ENCODE assay signal across 15 cellular contexts in genomic region chr16:85019659-85020245, GRCh38. TPM values are rescaled to one million over a fixed set of nuclear protein-coding genes. Genes with fewer than 3 reads are reported as not detected.
A peak's percentile ranks its signal among the peaks of the same experiment; 100 is the strongest.
DNase-seq lines count a peak whose midpoint lies in the region; ATAC-seq and TF ChIP-seq lines count a peak whose summit lies in the region.
"Had no signal": no experiment of that assay in that cellular context is flagged by ENCODE, and none has a peak within 500 bp of the region (broad histone marks: within the 10 kb centered on the region; RNA-seq: fewer than 3 reads in every experiment).

No MANE protein-coding gene starts in this region.

- no peaks in the 10 kb centered on the region; the same call in 1 of the 2 replicates for H3K27me3 ChIP-seq in H9 (ENCODE audit: insufficient read depth, low read length)

- no peak overlapping the region for H2BK120ac ChIP-seq in H9 (ENCODE audit: low read depth, low read length, poor library complexity, severe bottlenecking)

- H3K4ac ChIP-seq in H9 (ENCODE audit: low read depth, low read length), result no peak overlapping the region

- H3K36me3 ChIP-seq in mucosa of descending colon (ENCODE audit: low read depth), result no peaks in the 10 kb centered on the region
- H3K36me3 ChIP-seq: tibial artery had no signal

- no peak for TF ChIP-seq CTCF in Calu3 (IDR thresholded peaks at IDR 0.05; ENCODE audit: unreplicated experiment)
- no peak for TF ChIP-seq CTCF in mucosa of descending colon (IDR thresholded peaks at IDR 0.05)
- TF ChIP-seq CTCF in H9 (conservative IDR thresholded peaks at IDR 0.05), result no peak

- DNase-seq in Calu3, result no peak
- DNase-seq in NCI-H2029 treated with DMSO at 0.1 percent for 48 hours (lab: John Stamatoyannopoulos, UW), result peak; percentile 76
- peak; percentile 68 to 77 (median 72) for DNase-seq in mucosa of descending colon
- no peak for DNase-seq in H9
- DNase-seq in glomerular visceral epithelial cell (ENCODE audit: extremely low spot score), result no peak
- DNase-seq: activated CD4-positive, alpha-beta memory T cell treated with anti-CD3 and anti-CD28 coated beads, Interleukin-2, amount 10 ng/mL, durations not matched to agents 7 days and 5 days; Caco-2; NCI-H446; stimulated activated CD4-positive, alpha-beta T cell treated with anti-CD3 and anti-CD28 coated beads, Interleukin-2, amount 100 ng/mL, for 24 hours; tibial artery had no signal

- no peaks in the 10 kb centered on the region for H3K23me2 ChIP-seq in H9 (ENCODE audit: insufficient read length, low read depth, low read length, poor library complexity, severe bottlenecking)

- no peak overlapping the region for H3K4me3 Mint-ChIP-seq in Calu3 (ENCODE audit: low read depth, unreplicated experiment)
- no peak overlapping the region for H3K4me3 Mint-ChIP-seq in H9
- H3K4me3 Mint-ChIP-seq: activated CD4-positive, alpha-beta memory T cell treated with anti-CD3 and anti-CD28 coated beads, Interleukin-2, amount 10 ng/mL, durations not matched to agents 7 days and 5 days; activated T-helper 1 cell treated with anti-CD3 and anti-CD28 coated beads, Interleukin-12 subunit alpha, Interleukin-12 subunit beta, Interleukin-2, Interleukin-4 antibody, amounts not matched to agents 30 ng/mL and 10 ng/mL and 1 ng/mL, durations not matched to agents 14 hours and 24 hours and 36 hours; naive thymus-derived CD8-positive, alpha-beta T cell had no signal

- H2BK12ac ChIP-seq in H9 (ENCODE audit: insufficient read length, low read depth, low read length), result no peak overlapping the region

- H3K4me1 ChIP-seq in mucosa of descending colon (ENCODE audit: low read depth), result peaks cover 13% of the 10 kb centered on the region
- no peaks in the 10 kb centered on the region for H3K4me1 ChIP-seq in H9 (ENCODE audit: insufficient read depth, low read length)
- H3K4me1 ChIP-seq: tibial artery had no signal

- H2BK5ac ChIP-seq in H9 (ENCODE audit: insufficient read length, low read length), result no peak overlapping the region

- H3K4me2 ChIP-seq in H9 (ENCODE audit: insufficient read depth, insufficient read length, low read length), result no peak overlapping the region

- intact Hi-C loops in Calu3 (cut with micrococcal nuclease; ENCODE audit: unreplicated experiment) (no loop called here), mucosa of descending colon (cut with DNase I, micrococcal nuclease) (no loop called here)

- H3K56ac ChIP-seq in H9 (ENCODE audit: insufficient read length, low read depth, low read length), result no peak overlapping the region

- H2AFZ ChIP-seq in H9 (ENCODE audit: low read length), result no peak overlapping the region

- H3K79me2 ChIP-seq in H9 (ENCODE audit: insufficient read depth, low read length), result no peaks in the 10 kb centered on the region

- WGBS in H9 (ENCODE audit: extremely low coverage, insufficient read length, low lambda C conversion rate), result no CpG with 5 or more reads among the region's 9 CpGs

- H3K27ac Mint-ChIP-seq in Calu3 (ENCODE audit: unreplicated experiment), result peak overlapping the region; percentile 51
- H3K27ac Mint-ChIP-seq in H9, result no peak overlapping the region
- H3K27ac Mint-ChIP-seq: activated CD4-positive, alpha-beta memory T cell treated with anti-CD3 and anti-CD28 coated beads, Interleukin-2, amount 10 ng/mL, durations not matched to agents 7 days and 5 days; activated T-helper 1 cell treated with anti-CD3 and anti-CD28 coated beads, Interleukin-12 subunit alpha, Interleukin-12 subunit beta, Interleukin-2, Interleukin-4 antibody, amounts not matched to agents 30 ng/mL and 10 ng/mL and 1 ng/mL, durations not matched to agents 14 hours and 24 hours and 36 hours had no signal

- H4K20me1 ChIP-seq in H9 (ENCODE audit: control insufficient read depth, insufficient read depth, insufficient read length), result no peaks in the 10 kb centered on the region

- H4K91ac ChIP-seq in H9 (ENCODE audit: insufficient read length, low read depth, low read length), result no peak overlapping the region

- H3K23ac ChIP-seq in H9 (ENCODE audit: insufficient read length, low read depth, low read length), result no peak overlapping the region

- H3K27me3 Mint-ChIP-seq in Calu3 (ENCODE audit: unreplicated experiment) (no peaks in the 10 kb centered on the region), H9 (ENCODE audit: low read depth) (peaks cover 39% of the 10 kb centered on the region)
- H3K27me3 Mint-ChIP-seq: naive thymus-derived CD8-positive, alpha-beta T cell had no signal

- H3K14ac ChIP-seq in H9 (ENCODE audit: insufficient read depth, low read length), result no peak overlapping the region

- peaks cover 36% of the 10 kb centered on the region for H3K4me1 Mint-ChIP-seq in Calu3 (ENCODE audit: low read depth, unreplicated experiment)
- peaks cover 0 to 3% of the 10 kb centered on the region in 2 experiments; a peak in 1 of 4 replicates for H3K4me1 Mint-ChIP-seq in H9

- no peak overlapping the region for H2AK5ac ChIP-seq in H9 (ENCODE audit: insufficient read length, low read length)

- H3K79me1 ChIP-seq in H9 (ENCODE audit: insufficient read depth, low read depth, low read length, poor library complexity, severe bottlenecking), result no peaks in the 10 kb centered on the region

- H3K36me3 Mint-ChIP-seq in Calu3 (ENCODE audit: insufficient read depth, unreplicated experiment) (peaks cover 6% of the 10 kb centered on the region), H9 (ENCODE audit: insufficient read depth in 1 of 3, low read depth in 3 of 3) (no peaks in the 10 kb centered on the region)
- H3K36me3 Mint-ChIP-seq: naive thymus-derived CD8-positive, alpha-beta T cell had no signal

- H3T11ph ChIP-seq in H9 (ENCODE audit: low read length), result no peak overlapping the region

- H4K8ac ChIP-seq in H9 (replicated peaks; ENCODE audit: insufficient read length, low read depth, low read length), result no peak overlapping the region

- H3K9me3 Mint-ChIP-seq in Calu3 (ENCODE audit: low read depth, unreplicated experiment) (no peaks in the 10 kb centered on the region), H9 (no peaks in the 10 kb centered on the region)
- H3K9me3 Mint-ChIP-seq: activated CD4-positive, alpha-beta memory T cell treated with anti-CD3 and anti-CD28 coated beads, Interleukin-2, amount 10 ng/mL, durations not matched to agents 7 days and 5 days; activated T-helper 1 cell treated with anti-CD3 and anti-CD28 coated beads, Interleukin-12 subunit alpha, Interleukin-12 subunit beta, Interleukin-2, Interleukin-4 antibody, amounts not matched to agents 30 ng/mL and 10 ng/mL and 1 ng/mL, durations not matched to agents 14 hours and 24 hours and 36 hours; naive thymus-derived CD8-positive, alpha-beta T cell had no signal

- H3K9me3 ChIP-seq in mucosa of descending colon (no peaks in the 10 kb centered on the region), H9 (ENCODE audit: control insufficient read depth, low read depth, low read length) (no peaks in the 10 kb centered on the region)
- H3K9me3 ChIP-seq: Caco-2, tibial artery had no signal

- no TSS peak for BruUV-seq in Calu3 (replicated peaks; lab: Mats Ljungman, UMichigan)

- no peak overlapping the region for H3K18ac ChIP-seq in H9 (ENCODE audit: insufficient read length, low read depth, low read length)

- no peak overlapping the region for H2BK20ac ChIP-seq in H9 (ENCODE audit: low read depth, low read length, poor library complexity, severe bottlenecking)

- no peak overlapping the region for H2BK15ac ChIP-seq in H9 (ENCODE audit: low read depth, low read length)

- H3K4me3 ChIP-seq in mucosa of descending colon, result no peak overlapping the region
- H3K4me3 ChIP-seq: tibial artery had no signal

- H4K5ac ChIP-seq in H9 (ENCODE audit: insufficient read length, low read depth, low read length), result no peak overlapping the region

- no peak overlapping the region for H3K9ac ChIP-seq in H9 (ENCODE audit: extremely low read depth, insufficient read length, low read length)

- peak; percentile 76 for ATAC-seq in esophagus mucosa
- ATAC-seq in mucosa of descending colon, result peak; percentile 94
- ATAC-seq in HG03520 (IDR thresholded peaks at IDR 0.05; ENCODE audit: unreplicated experiment), result no peak
- no peak for ATAC-seq in GM21390 (IDR thresholded peaks at IDR 0.05; ENCODE audit: unreplicated experiment)
- ATAC-seq: naive thymus-derived CD8-positive, alpha-beta T cell had no signal

- CTCF ChIA-PET in Calu3 (lab: Charles Lee), result no interaction called here

- H3K27ac ChIP-seq in H9 (ENCODE audit: insufficient read length, low read depth, low read length), result no peak overlapping the region
- H3K27ac ChIP-seq: tibial artery had no signal

RNA-seq across cellular contexts. Expression of gene KIAA0513, which starts 7.8 kb away (rescaled TPM):
- 12.4 and 15.1 TPM in 2 replicates for total RNA-seq in Calu3 (2022)
- total RNA-seq in esophagus mucosa, result 8.1 TPM
- total RNA-seq in mucosa of descending colon, result 10 to 100 TPM; 31.9 to 36.5 (median 33.5) TPM
- 3.8 and 4.7 TPM in 2 replicates for total RNA-seq in H9 (2021)

RNA-seq across cellular contexts. Expression of gene ZDHHC7, which starts 8.4 kb away (rescaled TPM):
- total RNA-seq in Calu3 (2022) (100 and 109 TPM in 2 replicates), esophagus mucosa (17.1 TPM), mucosa of descending colon (10 to 100 TPM; 69.8 to 96.1 (median 78.7) TPM), H9 (2021) (39.1 and 44.0 TPM in 2 replicates)

Comparison
In these comparisons a context has a peak if more than half of its experiments do, and no peak if none do; other contexts are left out.
1. DNase-seq: peak in NCI-H2029 treated with DMSO at 0.1 percent for 48 hours (single experiment) and mucosa of descending colon (3 of 3); none in Calu3 (single experiment), H9 (single experiment) and glomerular visceral epithelial cell (single experiment).
2. ATAC-seq: peak in esophagus mucosa (single experiment) and mucosa of descending colon (single experiment); none in HG03520 (single experiment) and GM21390 (single experiment).